In genomic region chr15:67093146-67093874, GRCh38 we compare ENCODE assay signal across 8 cellular contexts. TPM values are rescaled to one million over a fixed set of nuclear protein-coding genes. Genes with fewer than 3 reads are reported as not detected.
DNase-seq lines count a peak whose midpoint lies in the region; ATAC-seq lines count a peak whose summit lies in the region.
"Had no signal": no experiment of that assay in that cellular context is flagged by ENCODE, and none has a peak within 500 bp of the region (broad histone marks: within the 10 kb centered on the region; RNA-seq: fewer than 3 reads in every experiment).

No MANE protein-coding gene starts in this region.

- H3K36me3 Mint-ChIP-seq in activated CD4-positive, alpha-beta memory T cell treated with anti-CD3 and anti-CD28 coated beads, Interleukin-2, amount 10 ng/mL, durations not matched to agents 7 days and 5 days (ENCODE audit: low read depth) = peaks cover 85% of the 10 kb centered on the region

- no peaks in the 10 kb centered on the region for H3K9me3 Mint-ChIP-seq in activated CD4-positive, alpha-beta memory T cell treated with anti-CD3 and anti-CD28 coated beads, Interleukin-2, amount 10 ng/mL, durations not matched to agents 7 days and 5 days

- H3K4me3 Mint-ChIP-seq in activated CD4-positive, alpha-beta memory T cell treated with anti-CD3 and anti-CD28 coated beads, Interleukin-2, amount 10 ng/mL, durations not matched to agents 7 days and 5 days = no peak overlapping the region

- no peak for DNase-seq in activated CD4-positive, alpha-beta memory T cell treated with anti-CD3 and anti-CD28 coated beads, Interleukin-2, amount 10 ng/mL, durations not matched to agents 7 days and 5 days
- DNase-seq in posterior vena cava (ENCODE audit: low spot score) = peak; percentile 83
- no peak for DNase-seq in A172 (ENCODE audit: low spot score)
- no peak for DNase-seq in left lobe of liver (ENCODE audit: low spot score)
- no peak for DNase-seq in effector CD8-positive, alpha-beta T cell (lab: John Stamatoyannopoulos, UW)
- DNase-seq: stimulated activated CD4-positive, alpha-beta T cell treated with anti-CD3 and anti-CD28 coated beads, Interleukin-4, amount 100 ng/mL, for 4 hours had no signal

- ATAC-seq in GM19463 (IDR thresholded peaks at IDR 0.05; ENCODE audit: unreplicated experiment) (peak; percentile 59), HG03354 (IDR thresholded peaks at IDR 0.05; ENCODE audit: poor library complexity, severe bottlenecking, unreplicated experiment) (peak; percentile 49), left lobe of liver (no peak)

- no peaks in the 10 kb centered on the region for H3K27me3 Mint-ChIP-seq in activated CD4-positive, alpha-beta memory T cell treated with anti-CD3 and anti-CD28 coated beads, Interleukin-2, amount 10 ng/mL, durations not matched to agents 7 days and 5 days

- POLR2A ChIA-PET in activated CD4-positive, alpha-beta memory T cell treated with anti-CD3 and anti-CD28 coated beads, Interleukin-2, amount 10 ng/mL, durations not matched to agents 7 days and 5 days (lab: Charles Lee) = interaction anchor here (1.0 to 19.8 kb wide), 7 partner anchors 9 to 41 kb away, joined by 3 to 489 read pairs (median 24); partner anchors contain the start of gene SMAD3

- H3K4me1 Mint-ChIP-seq in activated CD4-positive, alpha-beta memory T cell treated with anti-CD3 and anti-CD28 coated beads, Interleukin-2, amount 10 ng/mL, durations not matched to agents 7 days and 5 days = peaks cover 100% of the 10 kb centered on the region

- intact Hi-C loops in posterior vena cava (cut with DNase I) = no loop called here

- CTCF ChIA-PET in activated CD4-positive, alpha-beta memory T cell treated with anti-CD3 and anti-CD28 coated beads, Interleukin-2, amount 10 ng/mL, durations not matched to agents 7 days and 5 days (lab: Charles Lee) = interaction anchor here (3.0 kb wide), 1 partner anchor 8 kb away, joined by 15 read pairs; no protein-coding TSS in a partner anchor

- H3K27ac Mint-ChIP-seq in activated CD4-positive, alpha-beta memory T cell treated with anti-CD3 and anti-CD28 coated beads, Interleukin-2, amount 10 ng/mL, durations not matched to agents 7 days and 5 days = peak overlapping the region; percentile 83

RNA-seq across cellular contexts. Expression of gene SMAD3, which starts 27.9 kb away (rescaled TPM):
- 100 to 1,000 TPM; 145 to 148 TPM for total RNA-seq in activated CD4-positive, alpha-beta memory T cell treated with anti-CD3 and anti-CD28 coated beads, Interleukin-2, amount 10 ng/mL, durations not matched to agents 7 days and 5 days
- total RNA-seq in posterior vena cava (10 to 100 TPM; 56.3 to 62.7 TPM), left lobe of liver (17.1 TPM)
- total RNA-seq in A172 (2014; rRNA removed; shearing (Covaris generic)) = 5.2 and 7.2 TPM in 2 replicates
